Comparison of ENCODE assay signal across 31 cellular contexts in the genomic region with DNA sequence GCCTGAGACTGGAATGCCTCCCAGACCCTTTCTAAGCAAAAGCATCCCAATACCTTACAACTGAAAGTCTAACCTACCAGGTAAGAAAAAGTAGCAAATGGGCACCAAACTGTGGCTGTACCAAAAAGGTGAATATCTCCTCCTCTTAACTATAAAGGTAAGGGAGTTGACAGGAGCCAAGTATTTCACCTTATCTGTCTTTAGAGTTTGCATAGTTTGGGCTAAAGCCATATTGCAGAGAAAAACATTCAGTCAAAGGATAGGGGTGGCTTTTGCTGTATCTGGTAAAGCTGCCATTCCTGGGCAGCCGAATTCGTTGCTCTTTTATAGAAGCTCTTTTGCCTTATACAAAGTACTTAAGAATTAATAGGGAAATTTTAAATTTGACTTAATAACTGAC.
"Had no signal": no experiment of that assay in that cellular context is flagged by ENCODE, and none has a peak within 500 bp of the region (broad histone marks: within the 10 kb centered on the region; RNA-seq: fewer than 3 reads in every experiment).

No MANE protein-coding gene starts in this region.

- FAIRE-seq: colon had no signal

- H3K27ac ChIP-seq: body of pancreas, esophagus muscularis mucosa, foreskin keratinocyte, gastroesophageal sphincter, WERI-Rb-1 had no signal

- H3K4me1 ChIP-seq: foreskin keratinocyte had no signal

- H3K9me3 ChIP-seq: body of pancreas, esophagus muscularis mucosa, gastroesophageal sphincter had no signal

- H3K4me3 ChIP-seq: body of pancreas, esophagus muscularis mucosa, gastroesophageal sphincter had no signal

- H3K27me3 ChIP-seq: body of pancreas, esophagus muscularis mucosa, foreskin keratinocyte, gastroesophageal sphincter had no signal

- H3K4me3 Mint-ChIP-seq: activated CD4-positive, alpha-beta memory T cell treated with anti-CD3 and anti-CD28 coated beads, Interleukin-2, amount 10 ng/mL, durations not matched to agents 7 days and 5 days; activated CD4-positive, alpha-beta T cell treated with anti-CD3 and anti-CD28 coated beads, Interleukin-2, amount 10 ng/mL, durations not matched to agents 7 days and 5 days; activated naive CD4-positive, alpha-beta T cell treated with anti-CD3 and anti-CD28 coated beads, Interleukin-2, amount 10 ng/mL, durations not matched to agents 7 days and 5 days; activated naive CD8-positive, alpha-beta T cell; activated T-cell treated with anti-CD3 and anti-CD28 coated beads, Interleukin-2, amount 50 U/mL, for 4 hours; effector memory CD8-positive, alpha-beta T cell; T-helper 17 cell; T-helper 2 cell treated with Interferon-gamma antibody and Interleukin-4, amounts not matched to agents 5 μg/mL and 100 μg/mL, for 36 hours had no signal

- H3K9me3 Mint-ChIP-seq: activated CD4-positive, alpha-beta memory T cell treated with anti-CD3 and anti-CD28 coated beads, Interleukin-2, amount 10 ng/mL, durations not matched to agents 7 days and 5 days; activated CD4-positive, alpha-beta T cell treated with anti-CD3 and anti-CD28 coated beads, Interleukin-2, amount 10 ng/mL, durations not matched to agents 7 days and 5 days; activated naive CD4-positive, alpha-beta T cell treated with anti-CD3 and anti-CD28 coated beads, Interleukin-2, amount 10 ng/mL, durations not matched to agents 7 days and 5 days; activated T-cell treated with anti-CD3 and anti-CD28 coated beads, Interleukin-2, amount 50 U/mL, for 4 hours; activated T-helper 2 cell treated with anti-CD3 and anti-CD28 coated beads, Interferon-gamma antibody, Interleukin-2, Interleukin-4, amounts not matched to agents 10 μg/mL and 5 μg/mL and 100 μg/mL, durations not matched to agents 14 hours and 24 hours and 36 hours; effector memory CD8-positive, alpha-beta T cell; T-helper 2 cell treated with Interferon-gamma antibody and Interleukin-4, amounts not matched to agents 5 μg/mL and 100 μg/mL, for 36 hours had no signal

- H3K27me3 Mint-ChIP-seq: activated CD4-positive, alpha-beta memory T cell treated with anti-CD3 and anti-CD28 coated beads, Interleukin-2, amount 10 ng/mL, durations not matched to agents 7 days and 5 days; activated CD4-positive, alpha-beta T cell treated with anti-CD3 and anti-CD28 coated beads, Interleukin-2, amount 10 ng/mL, durations not matched to agents 7 days and 5 days; activated naive CD4-positive, alpha-beta T cell treated with anti-CD3 and anti-CD28 coated beads, Interleukin-2, amount 10 ng/mL, durations not matched to agents 7 days and 5 days; activated naive CD8-positive, alpha-beta T cell; effector memory CD8-positive, alpha-beta T cell; T-helper 17 cell had no signal

- DNase-seq: activated CD4-positive, alpha-beta memory T cell treated with anti-CD3 and anti-CD28 coated beads, Interleukin-2, amount 10 ng/mL, durations not matched to agents 7 days and 5 days; activated CD4-positive, alpha-beta T cell treated with anti-CD3 and anti-CD28 coated beads for 1 hour; activated CD4-positive, alpha-beta T cell treated with anti-CD3 and anti-CD28 coated beads for 4 hours; activated CD4-positive, alpha-beta T cell treated with anti-CD3 and anti-CD28 coated beads, Interleukin-2, amount 10 ng/mL, durations not matched to agents 7 days and 5 days; activated CD4-positive, alpha-beta T cell treated with anti-CD3 and anti-CD28 coated beads, Interleukin-2, amount 50 U/mL, for 4 hours; activated CD8-positive, alpha-beta memory T cell treated with anti-CD3 and anti-CD28 coated beads, Interleukin-2, amount 50 U/mL, for 48 hours; activated effector memory CD4-positive, alpha-beta T cell treated with anti-CD3 and anti-CD28 coated beads, Interleukin-2, amount 50 U/mL, for 16 hours; activated naive CD4-positive, alpha-beta T cell treated with anti-CD3 and anti-CD28 coated beads, Interleukin-2, amount 10 ng/mL, durations not matched to agents 7 days and 5 days; activated T-cell treated with anti-CD3 and anti-CD28 coated beads for 4 hours; activated T-cell treated with anti-CD3 and anti-CD28 coated beads, Interleukin-2, amount 50 U/mL, for 4 hours; amniotic stem cell; aorta; body of pancreas; caudate nucleus; cortex of kidney; dermis blood vessel endothelial cell; effector CD4-positive, alpha-beta T cell; effector memory CD8-positive, alpha-beta T cell; erythroblast; foreskin keratinocyte; head of caudate nucleus; T-helper 1 cell; T-helper 17 cell; T1000; WERI-Rb-1 had no signal

- H3K36me3 ChIP-seq: WERI-Rb-1 had no signal

- ATAC-seq: activated T-cell treated with anti-CD3 and anti-CD28 coated beads, Interleukin-2, amount 50 U/mL, for 4 hours; body of pancreas; effector memory CD8-positive, alpha-beta T cell; foreskin keratinocyte; gastroesophageal sphincter; T-helper 17 cell had no signal

- H3K27ac Mint-ChIP-seq: activated CD4-positive, alpha-beta memory T cell treated with anti-CD3 and anti-CD28 coated beads, Interleukin-2, amount 10 ng/mL, durations not matched to agents 7 days and 5 days; activated CD4-positive, alpha-beta T cell treated with anti-CD3 and anti-CD28 coated beads, Interleukin-2, amount 10 ng/mL, durations not matched to agents 7 days and 5 days; activated naive CD4-positive, alpha-beta T cell treated with anti-CD3 and anti-CD28 coated beads, Interleukin-2, amount 10 ng/mL, durations not matched to agents 7 days and 5 days; activated naive CD8-positive, alpha-beta T cell; activated T-helper 2 cell treated with anti-CD3 and anti-CD28 coated beads, Interferon-gamma antibody, Interleukin-2, Interleukin-4, amounts not matched to agents 10 μg/mL and 5 μg/mL and 100 μg/mL, durations not matched to agents 14 hours and 24 hours and 36 hours; effector memory CD8-positive, alpha-beta T cell; T-helper 2 cell treated with Interferon-gamma antibody and Interleukin-4, amounts not matched to agents 5 μg/mL and 100 μg/mL, for 36 hours had no signal

- H3K4me1 Mint-ChIP-seq: activated CD4-positive, alpha-beta memory T cell treated with anti-CD3 and anti-CD28 coated beads, Interleukin-2, amount 10 ng/mL, durations not matched to agents 7 days and 5 days; activated naive CD4-positive, alpha-beta T cell treated with anti-CD3 and anti-CD28 coated beads, Interleukin-2, amount 10 ng/mL, durations not matched to agents 7 days and 5 days had no signal
